Comparison of ENCODE assay signal across 1 cellular context in the genomic region with DNA sequence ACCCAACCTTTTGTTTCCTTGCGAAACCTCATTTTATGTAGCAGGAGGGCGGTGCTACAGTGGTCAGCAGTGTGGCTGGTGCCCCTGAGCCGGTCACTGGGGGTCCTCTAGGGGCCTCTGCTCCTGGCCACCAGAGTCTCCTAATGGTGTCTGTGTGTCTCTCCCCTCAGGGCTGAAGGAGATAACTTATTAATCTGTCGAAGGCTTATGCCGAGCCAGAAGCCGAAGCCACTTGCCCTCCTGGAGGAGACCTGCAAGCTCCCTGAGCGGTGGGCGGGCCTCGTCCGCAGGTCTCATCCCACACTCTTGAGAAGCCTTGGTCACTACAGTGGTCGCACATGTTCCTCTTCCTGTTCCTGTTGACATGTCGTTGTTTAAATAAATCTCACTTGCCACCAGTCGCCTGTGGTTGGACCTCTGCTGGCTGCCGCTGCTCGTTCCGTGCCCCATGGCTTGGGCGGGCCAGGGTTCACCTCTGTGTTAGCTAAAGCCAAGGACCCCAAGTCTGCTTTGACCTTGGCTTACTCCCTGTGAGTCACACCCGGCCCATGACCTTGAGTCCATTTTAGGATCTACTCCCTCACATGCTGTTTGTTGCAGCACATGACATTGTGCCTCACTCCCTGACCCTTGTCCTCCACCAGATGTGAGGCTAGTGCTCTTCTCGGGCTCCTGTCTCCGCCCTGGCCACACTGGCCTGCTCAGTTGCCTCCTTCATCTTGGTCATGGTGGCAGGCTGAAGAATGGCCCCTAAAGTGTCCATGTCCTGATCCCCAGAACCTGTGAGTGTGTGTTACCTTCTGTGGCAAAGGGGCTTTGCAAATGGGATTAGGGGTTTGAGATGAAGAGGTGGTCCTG.
TF ChIP-seq lines count a peak whose summit lies in the region.

No MANE protein-coding gene starts in this region.

TF ChIP-seq in HepG2, 621 proteins besides CTCF, POLR2A, EP300 and RAD21 (continued from another document and continues in another):
- TF ChIP-seq ZNF205 (CRISPR knock-in tag; IDR thresholded peaks at IDR 0.05) (peak; percentile 91), TRAFD1 (CRISPR knock-in tag; IDR thresholded peaks at IDR 0.05; ENCODE audit: borderline replicate concordance) (peak; percentile 85; the same call in 1 of the 2 replicates), FOXC1 (CRISPR knock-in tag; IDR thresholded peaks at IDR 0.05; ENCODE audit: borderline replicate concordance) (peak; percentile 76), ZNF160 (CRISPR knock-in tag; IDR thresholded peaks at IDR 0.05) (peak; percentile 80), RXRA (CRISPR knock-in tag; IDR thresholded peaks at IDR 0.05) (peak; percentile 100), ZNF232 (CRISPR knock-in tag; IDR thresholded peaks at IDR 0.05; ENCODE audit: borderline replicate concordance) (peak; percentile 91; the same call in 1 of the 2 replicates), NCOR1 (IDR thresholded peaks at IDR 0.05; ENCODE audit: borderline replicate concordance, low read length) (peak; percentile 90; the same call in 1 of the 2 replicates), ZNF768 (CRISPR knock-in tag; IDR thresholded peaks at IDR 0.05) (peak; percentile 20; the same call in 1 of the 2 replicates), MXI1 (IDR thresholded peaks at IDR 0.05; ENCODE audit: borderline replicate concordance, low read depth, low read length) (peak; percentile 96; the same call in 2 of the 3 replicates), GLI4 (CRISPR knock-in tag; IDR thresholded peaks at IDR 0.05; ENCODE audit: borderline replicate concordance) (no peak; the same call in 1 of the 2 replicates), SP4 (CRISPR knock-in tag; IDR thresholded peaks at IDR 0.05) (peak; percentile 74; the same call in 1 of the 2 replicates), ZBTB21 (CRISPR knock-in tag; IDR thresholded peaks at IDR 0.05) (peak; percentile 81), ZNF883 (CRISPR knock-in tag; IDR thresholded peaks at IDR 0.05; ENCODE audit: not compliant biosample characterization) (peak; percentile 67), ZMYM3 (CRISPR knock-in tag; IDR thresholded peaks at IDR 0.05) (peak; percentile 96), HOXD1 (CRISPR knock-in tag; IDR thresholded peaks at IDR 0.05) (no peak), SOX13 (IDR thresholded peaks at IDR 0.05) (peak; percentile 85), SOX13 (CRISPR knock-in tag; conservative IDR thresholded peaks at IDR 0.05 in 1 of 2, IDR thresholded peaks at IDR 0.05 in 1 of 2) (peak in 1 of 2 experiments; percentile 94; a peak in 2 of 4 replicates), RFXANK (CRISPR knock-in tag; IDR thresholded peaks at IDR 0.05) (peak; percentile 67; the same call in 1 of the 2 replicates), AHDC1 (CRISPR knock-in tag; IDR thresholded peaks at IDR 0.05; ENCODE audit: borderline replicate concordance) (peak; percentile 70; the same call in 1 of the 2 replicates), HNF4A (CRISPR knock-in tag; IDR thresholded peaks at IDR 0.05) (peak; percentile 98), PAF1 (CRISPR knock-in tag; IDR thresholded peaks at IDR 0.05) (peak; percentile 65; the same call in 1 of the 2 replicates), HNRNPK (IDR thresholded peaks at IDR 0.05; ENCODE audit: low read depth, low read length, poor library complexity, severe bottlenecking) (no peak), SP2 (CRISPR knock-in tag; IDR thresholded peaks at IDR 0.05) (peak; percentile 55; the same call in 1 of the 2 replicates), KDM6A (CRISPR knock-in tag; IDR thresholded peaks at IDR 0.05; ENCODE audit: low read depth) (peak; percentile 86), ZNF589 (CRISPR knock-in tag; conservative IDR thresholded peaks at IDR 0.05) (peak; percentile 1; the same call in 1 of the 2 replicates), FIP1L1 (IDR thresholded peaks at IDR 0.05; ENCODE audit: borderline replicate concordance, insufficient read depth, low read depth, low read length) (no peak), FOXP1 (IDR thresholded peaks at IDR 0.05) (peak; percentile 50; the same call in 1 of the 2 replicates), FOXP1 (CRISPR knock-in tag; IDR thresholded peaks at IDR 0.05) (peak; percentile 97), ZNF335 (CRISPR knock-in tag; IDR thresholded peaks at IDR 0.05) (peak; percentile 73; the same call in 1 of the 2 replicates), TAF1 (CRISPR knock-in tag; IDR thresholded peaks at IDR 0.05) (peak; percentile 41; the same call in 1 of the 2 replicates), ZNF235 (CRISPR knock-in tag; IDR thresholded peaks at IDR 0.05; ENCODE audit: borderline replicate concordance) (0 out of 2 replicates have a peak, but pooled peaks have one; percentile 42), HMG20A (CRISPR knock-in tag; IDR thresholded peaks at IDR 0.05; ENCODE audit: borderline replicate concordance) (peak; percentile 93), ZNF430 (CRISPR knock-in tag; IDR thresholded peaks at IDR 0.05) (no peak), TEAD2 (CRISPR knock-in tag; IDR thresholded peaks at IDR 0.05) (no peak), GABPB1 (CRISPR knock-in tag; IDR thresholded peaks at IDR 0.05) (peak; percentile 88), YY1 (IDR thresholded peaks at IDR 0.05; ENCODE audit: insufficient read depth, insufficient replicate concordance, low read depth, low read length) (peak; percentile 90)
- TF ChIP-seq, protein P1, sequence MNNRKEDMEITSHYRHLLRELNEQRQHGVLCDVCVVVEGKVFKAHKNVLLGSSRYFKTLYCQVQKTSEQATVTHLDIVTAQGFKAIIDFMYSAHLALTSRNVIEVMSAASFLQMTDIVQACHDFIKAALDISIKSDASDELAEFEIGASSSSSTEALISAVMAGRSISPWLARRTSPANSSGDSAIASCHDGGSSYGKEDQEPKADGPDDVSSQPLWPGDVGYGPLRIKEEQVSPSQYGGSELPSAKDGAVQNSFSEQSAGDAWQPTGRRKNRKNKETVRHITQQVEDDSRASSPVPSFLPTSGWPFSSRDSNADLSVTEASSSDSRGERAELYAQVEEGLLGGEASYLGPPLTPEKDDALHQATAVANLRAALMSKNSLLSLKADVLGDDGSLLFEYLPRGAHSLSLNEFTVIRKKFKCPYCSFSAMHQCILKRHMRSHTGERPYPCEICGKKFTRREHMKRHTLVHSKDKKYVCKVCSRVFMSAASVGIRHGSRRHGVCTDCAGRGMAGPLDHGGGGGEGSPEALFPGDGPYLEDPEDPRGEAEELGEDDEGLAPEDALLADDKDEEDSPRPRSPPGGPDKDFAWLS (CRISPR knock-in tag; IDR thresholded peaks at IDR 0.05; ENCODE audit: borderline replicate concordance), result peak; percentile 44; the same call in 1 of the 2 replicates
- TF ChIP-seq, protein P2, sequence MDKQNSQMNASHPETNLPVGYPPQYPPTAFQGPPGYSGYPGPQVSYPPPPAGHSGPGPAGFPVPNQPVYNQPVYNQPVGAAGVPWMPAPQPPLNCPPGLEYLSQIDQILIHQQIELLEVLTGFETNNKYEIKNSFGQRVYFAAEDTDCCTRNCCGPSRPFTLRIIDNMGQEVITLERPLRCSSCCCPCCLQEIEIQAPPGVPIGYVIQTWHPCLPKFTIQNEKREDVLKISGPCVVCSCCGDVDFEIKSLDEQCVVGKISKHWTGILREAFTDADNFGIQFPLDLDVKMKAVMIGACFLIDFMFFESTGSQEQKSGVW (CRISPR knock-in tag; IDR thresholded peaks at IDR 0.05; ENCODE audit: borderline replicate concordance), result no peak
- TF ChIP-seq, protein P3, sequence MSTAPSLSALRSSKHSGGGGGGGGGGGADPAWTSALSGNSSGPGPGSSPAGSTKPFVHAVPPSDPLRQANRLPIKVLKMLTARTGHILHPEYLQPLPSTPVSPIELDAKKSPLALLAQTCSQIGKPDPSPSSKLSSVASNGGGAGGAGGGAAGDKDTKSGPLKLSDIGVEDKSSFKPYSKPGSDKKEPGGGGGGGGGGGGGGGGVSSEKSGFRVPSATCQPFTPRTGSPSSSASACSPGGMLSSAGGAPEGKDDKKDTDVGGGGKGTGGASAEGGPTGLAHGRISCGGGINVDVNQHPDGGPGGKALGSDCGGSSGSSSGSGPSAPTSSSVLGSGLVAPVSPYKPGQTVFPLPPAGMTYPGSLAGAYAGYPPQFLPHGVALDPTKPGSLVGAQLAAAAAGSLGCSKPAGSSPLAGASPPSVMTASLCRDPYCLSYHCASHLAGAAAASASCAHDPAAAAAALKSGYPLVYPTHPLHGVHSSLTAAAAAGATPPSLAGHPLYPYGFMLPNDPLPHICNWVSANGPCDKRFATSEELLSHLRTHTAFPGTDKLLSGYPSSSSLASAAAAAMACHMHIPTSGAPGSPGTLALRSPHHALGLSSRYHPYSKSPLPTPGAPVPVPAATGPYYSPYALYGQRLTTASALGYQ (CRISPR knock-in tag; IDR thresholded peaks at IDR 0.05), result peak; percentile 83
- TF ChIP-seq, protein P4, sequence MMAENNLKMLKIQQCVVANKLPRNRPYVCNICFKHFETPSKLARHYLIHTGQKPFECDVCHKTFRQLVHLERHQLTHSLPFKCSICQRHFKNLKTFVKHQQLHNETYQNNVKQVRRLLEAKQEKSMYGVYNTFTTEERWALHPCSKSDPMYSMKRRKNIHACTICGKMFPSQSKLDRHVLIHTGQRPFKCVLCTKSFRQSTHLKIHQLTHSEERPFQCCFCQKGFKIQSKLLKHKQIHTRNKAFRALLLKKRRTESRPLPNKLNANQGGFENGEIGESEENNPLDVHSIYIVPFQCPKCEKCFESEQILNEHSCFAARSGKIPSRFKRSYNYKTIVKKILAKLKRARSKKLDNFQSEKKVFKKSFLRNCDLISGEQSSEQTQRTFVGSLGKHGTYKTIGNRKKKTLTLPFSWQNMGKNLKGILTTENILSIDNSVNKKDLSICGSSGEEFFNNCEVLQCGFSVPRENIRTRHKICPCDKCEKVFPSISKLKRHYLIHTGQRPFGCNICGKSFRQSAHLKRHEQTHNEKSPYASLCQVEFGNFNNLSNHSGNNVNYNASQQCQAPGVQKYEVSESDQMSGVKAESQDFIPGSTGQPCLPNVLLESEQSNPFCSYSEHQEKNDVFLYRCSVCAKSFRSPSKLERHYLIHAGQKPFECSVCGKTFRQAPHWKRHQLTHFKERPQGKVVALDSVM (CRISPR knock-in tag; IDR thresholded peaks at IDR 0.05), result peak; percentile 89
- TF ChIP-seq, protein P5, sequence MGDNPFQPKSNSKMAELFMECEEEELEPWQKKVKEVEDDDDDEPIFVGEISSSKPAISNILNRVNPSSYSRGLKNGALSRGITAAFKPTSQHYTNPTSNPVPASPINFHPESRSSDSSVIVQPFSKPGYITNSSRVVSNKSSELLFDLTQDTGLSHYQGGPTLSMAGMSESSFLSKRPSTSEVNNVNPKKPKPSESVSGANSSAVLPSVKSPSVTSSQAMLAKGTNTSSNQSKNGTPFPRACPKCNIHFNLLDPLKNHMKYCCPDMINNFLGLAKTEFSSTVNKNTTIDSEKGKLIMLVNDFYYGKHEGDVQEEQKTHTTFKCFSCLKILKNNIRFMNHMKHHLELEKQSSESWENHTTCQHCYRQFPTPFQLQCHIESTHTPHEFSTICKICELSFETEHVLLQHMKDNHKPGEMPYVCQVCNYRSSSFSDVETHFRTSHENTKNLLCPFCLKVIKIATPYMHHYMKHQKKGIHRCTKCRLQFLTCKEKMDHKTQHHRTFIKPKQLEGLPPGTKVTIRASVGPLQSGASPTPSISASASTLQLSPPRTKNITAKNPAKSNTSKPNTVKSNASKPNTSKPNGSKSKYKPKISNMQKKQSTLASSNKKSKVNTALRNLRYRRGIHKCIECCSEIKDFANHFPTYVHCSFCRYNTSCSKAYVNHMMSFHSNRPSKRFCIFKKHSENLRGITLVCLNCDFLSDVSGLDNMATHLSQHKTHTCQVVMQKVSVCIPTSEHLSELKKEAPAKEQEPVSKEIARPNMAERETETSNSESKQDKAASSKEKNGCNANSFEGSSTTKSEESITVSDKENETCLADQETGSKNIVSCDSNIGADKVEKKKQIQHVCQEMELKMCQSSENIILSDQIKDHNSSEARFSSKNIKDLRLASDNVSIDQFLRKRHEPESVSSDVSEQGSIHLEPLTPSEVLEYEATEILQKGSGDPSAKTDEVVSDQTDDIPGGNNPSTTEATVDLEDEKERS (CRISPR knock-in tag; IDR thresholded peaks at IDR 0.05), result peak; percentile 96
